ENCODE assay signal across 28 cellular contexts in genomic region chr2:138428710-138429440, GRCh38.
DNase-seq lines count a peak whose midpoint lies in the region; ATAC-seq, FAIRE-seq and TF ChIP-seq lines count a peak whose summit lies in the region.
"Had no signal": no experiment of that assay in that cellular context is flagged by ENCODE, and none has a peak within 500 bp of the region (broad histone marks: within the 10 kb centered on the region; RNA-seq: fewer than 3 reads in every experiment).

No MANE protein-coding gene starts in this region.

- H3K79me2 ChIP-seq in PC-3 (ENCODE audit: low read length) (no peaks in the 10 kb centered on the region), mesendoderm (ENCODE audit: control insufficient read depth, insufficient read depth, low read length) (no peaks in the 10 kb centered on the region)

- H3K4me3 ChIP-seq in PC-3 (ENCODE audit: low read length): no peak overlapping the region
- no peak overlapping the region for H3K4me3 ChIP-seq in mesendoderm (ENCODE audit: low read length)
- H3K4me3 ChIP-seq: A549, SK-N-MC had no signal

- H3K27ac ChIP-seq in PC-3 (ENCODE audit: low read length): no peak overlapping the region
- no peak overlapping the region for H3K27ac ChIP-seq in mesendoderm (ENCODE audit: low read depth, low read length)
- H3K27ac ChIP-seq: A549, KMS-11, SK-N-MC had no signal

- H4K8ac ChIP-seq in mesendoderm (ENCODE audit: low read depth, low read length): no peak overlapping the region

- intact Hi-C loops in PC-3 (cut with micrococcal nuclease): no loop called here

- POLR2A ChIA-PET in PC-3 (lab: Charles Lee; ENCODE audit: unreplicated experiment): no interaction called here

- H3K4me1 ChIP-seq in PC-3 (ENCODE audit: insufficient read depth, low read length) (no peaks in the 10 kb centered on the region), mesendoderm (ENCODE audit: control insufficient read depth, low read depth, low read length) (no peaks in the 10 kb centered on the region)

- peak; percentile 39 for FAIRE-seq in GM19239 (lab: Jason Lieb, UNC)
- FAIRE-seq: A549, RCC 7860 had no signal

- no peaks in the 10 kb centered on the region for H3K79me1 ChIP-seq in mesendoderm (ENCODE audit: low read length)

- H3K36me3 ChIP-seq in PC-3 (ENCODE audit: low read depth, low read length) (no peaks in the 10 kb centered on the region), mesendoderm (ENCODE audit: control insufficient read depth, insufficient read depth, low read length) (no peaks in the 10 kb centered on the region)

- no peak overlapping the region for H2BK15ac ChIP-seq in mesendoderm (replicated peaks; ENCODE audit: low read depth)

- H3K27me3 ChIP-seq in PC-3 (ENCODE audit: low read length): no peaks in the 10 kb centered on the region
- no peaks in the 10 kb centered on the region for H3K27me3 ChIP-seq in mesendoderm (ENCODE audit: insufficient read depth, low read length, poor library complexity)

- H3K18ac ChIP-seq in mesendoderm (ENCODE audit: low read length): no peak overlapping the region

- no peak overlapping the region for H2BK120ac ChIP-seq in mesendoderm (ENCODE audit: low read depth, low read length)

- H4K20me1 ChIP-seq in PC-3 (ENCODE audit: low read length): no peaks in the 10 kb centered on the region

- peak; percentile 31 for DNase-seq in NCI-H2171 treated with DMSO at 0.1 percent for 48 hours (lab: John Stamatoyannopoulos, UW)
- no peak for DNase-seq in NCI-H2171 (lab: John Stamatoyannopoulos, UW)
- DNase-seq in GM19239 (ENCODE audit: insufficient read length, low spot score): no peak
- DNase-seq in PC-3: no peak
- DNase-seq in mesendoderm: peak; percentile 55
- DNase-seq in stimulated activated CD4-positive, alpha-beta T cell treated with anti-CD3 and anti-CD28 coated beads, Interleukin-4, amount 100 ng/mL, for 24 hours: no peak
- DNase-seq in DMS79 (lab: John Stamatoyannopoulos, UW): no peak
- DNase-seq in NCI-H82 (lab: John Stamatoyannopoulos, UW): no peak
- DNase-seq: C1 segment of cervical spinal cord; CD4-positive, alpha-beta memory T cell; COR-L47; DMS 273 treated with DMSO at 0.1 percent for 48 hours; GOT3; HCEC 1CT; IMR-90; MM.1S; NCI-H1417 treated with DMSO at 0.1 percent for 48 hours; NCI-H187 treated with DMSO at 0.1 percent for 48 hours; NCI-H2227 treated with DMSO at 0.1 percent for 48 hours; NCI-H510A treated with DMSO at 0.1 percent for 48 hours; OCI-M1; SIG-M5; SW 1271; T-helper 9 cell had no signal

- no peak overlapping the region for H2AK5ac ChIP-seq in mesendoderm (ENCODE audit: low read length)

- H3K4ac ChIP-seq in mesendoderm (ENCODE audit: low read depth, low read length): no peak overlapping the region

- H3F3A ChIP-seq in PC-3 (ENCODE audit: low read length, unreplicated experiment): no peaks in the 10 kb centered on the region

- H3K9me3 ChIP-seq in PC-3 (ENCODE audit: low read length): no peaks in the 10 kb centered on the region; the same call in 1 of the 2 replicates
- H3K9me3 ChIP-seq: A549 had no signal

- no peak overlapping the region for H2AFZ ChIP-seq in PC-3 (ENCODE audit: low read length)

- peak; percentile 38 for ATAC-seq in PC-3
- ATAC-seq: A549 had no signal

- no peak overlapping the region for H3K56ac ChIP-seq in mesendoderm (ENCODE audit: low read length)

- BruUV-seq in PC-3 (replicated peaks; lab: Mats Ljungman, UMichigan): no TSS peak

- no peak overlapping the region for H4K5ac ChIP-seq in mesendoderm (ENCODE audit: low read length)

- CTCF ChIA-PET in PC-3 (lab: Charles Lee): no interaction called here

- no peaks in the 10 kb centered on the region for H3K9me2 ChIP-seq in PC-3 (replicated peaks; ENCODE audit: low read length)

- no peak overlapping the region for H2BK5ac ChIP-seq in mesendoderm (ENCODE audit: low read length)

- no peak for TF ChIP-seq CTCF in PC-3 (conservative IDR thresholded peaks at IDR 0.05; ENCODE audit: low read depth, low read length)

- WGBS in mesendoderm (ENCODE audit: extremely low coverage, insufficient coverage, low lambda C conversion rate): no CpG with 5 or more reads among the region's 4 CpGs

- H3K4me2 ChIP-seq in PC-3 (ENCODE audit: low read length): no peak overlapping the region
- H3K4me2 ChIP-seq in mesendoderm (ENCODE audit: low read length): no peak overlapping the region
- H3K4me2 ChIP-seq: A549, KMS-11 had no signal

- H3K9ac ChIP-seq in PC-3 (ENCODE audit: low read length) (no peak overlapping the region), mesendoderm (ENCODE audit: low read length) (no peak overlapping the region)
- H3K9ac ChIP-seq: KMS-11 had no signal

- no peak overlapping the region for H3K23ac ChIP-seq in mesendoderm (ENCODE audit: low read length)

Comparison
In these comparisons a context has a peak if more than half of its experiments do, and no peak if none do; other contexts are left out.
1. DNase-seq: peak in NCI-H2171 treated with DMSO at 0.1 percent for 48 hours (single experiment) and mesendoderm (single experiment); none in NCI-H2171 (single experiment), GM19239 (single experiment), PC-3 (single experiment), stimulated activated CD4-positive, alpha-beta T cell treated with anti-CD3 and anti-CD28 coated beads, Interleukin-4, amount 100 ng/mL, for 24 hours (single experiment), DMS79 (single experiment) and NCI-H82 (single experiment).